1 cellular context compared by ENCODE assay signal in genomic region chr19:10565567-10566407, GRCh38.
TF ChIP-seq lines count a peak whose summit lies in the region.

TSS of gene KRI1 (minus strand) at chr19:10566010. CDS start at chr19:10565999, 11 bp downstream.

TF ChIP-seq in HepG2, 621 proteins besides CTCF, POLR2A, EP300 and RAD21 (continued from another document and continues in another):
- TF ChIP-seq ATF6 (CRISPR knock-in tag; conservative IDR thresholded peaks at IDR 0.05) (peak; percentile 85; the same call in 1 of the 2 replicates), ZNF446 (CRISPR knock-in tag; IDR thresholded peaks at IDR 0.05) (no peak), ZNF607 (CRISPR knock-in tag; IDR thresholded peaks at IDR 0.05; ENCODE audit: borderline replicate concordance) (peak; percentile 97), KAT8 (CRISPR knock-in tag; IDR thresholded peaks at IDR 0.05) (peak; percentile 88), ZNF652 (CRISPR knock-in tag; IDR thresholded peaks at IDR 0.05; ENCODE audit: borderline replicate concordance, low read depth) (0 out of 2 replicates have a peak, but pooled peaks have one; percentile 23), JUND (CRISPR knock-in tag; IDR thresholded peaks at IDR 0.05) (no peak), MEF2D (CRISPR knock-in tag; IDR thresholded peaks at IDR 0.05) (no peak), ZNF790 (CRISPR knock-in tag; IDR thresholded peaks at IDR 0.05; ENCODE audit: borderline replicate concordance) (no peak), SMARCC2 (IDR thresholded peaks at IDR 0.05) (no peak), ZNF280B (CRISPR knock-in tag; IDR thresholded peaks at IDR 0.05; ENCODE audit: borderline replicate concordance) (peak; percentile 95; the same call in 1 of the 2 replicates), HES4 (CRISPR knock-in tag; IDR thresholded peaks at IDR 0.05; ENCODE audit: borderline replicate concordance) (peak; percentile 96; the same call in 1 of the 2 replicates), ZNF414 (CRISPR knock-in tag; IDR thresholded peaks at IDR 0.05) (0 out of 2 replicates have a peak, but pooled peaks have one; percentile 58), ARID5B (CRISPR knock-in tag; IDR thresholded peaks at IDR 0.05) (peak; percentile 43; the same call in 1 of the 2 replicates), JUNB (CRISPR knock-in tag; IDR thresholded peaks at IDR 0.05; ENCODE audit: borderline replicate concordance) (no peak), FLYWCH1 (CRISPR knock-in tag; IDR thresholded peaks at IDR 0.05) (0 out of 2 replicates have a peak, but pooled peaks have one; percentile 79), ZBTB1 (CRISPR knock-in tag; IDR thresholded peaks at IDR 0.05; ENCODE audit: borderline replicate concordance) (no peak), KIAA2018 (CRISPR knock-in tag; IDR thresholded peaks at IDR 0.05; ENCODE audit: borderline replicate concordance) (peak; percentile 84; the same call in 1 of the 2 replicates), HNF4A (CRISPR knock-in tag; IDR thresholded peaks at IDR 0.05) (no peak), ARNT (IDR thresholded peaks at IDR 0.05) (no peak), DNMT3B (CRISPR knock-in tag; conservative IDR thresholded peaks at IDR 0.05) (no peak), SCMH1 (CRISPR knock-in tag; IDR thresholded peaks at IDR 0.05; ENCODE audit: borderline replicate concordance) (no peak), HOXD1 (CRISPR knock-in tag; IDR thresholded peaks at IDR 0.05) (peak; percentile 68; the same call in 1 of the 2 replicates), ZNF44 (CRISPR knock-in tag; IDR thresholded peaks at IDR 0.05) (peak; percentile 48; the same call in 1 of the 2 replicates), U2AF2 (IDR thresholded peaks at IDR 0.05; ENCODE audit: low read depth, low read length) (no peak), ZBTB4 (CRISPR knock-in tag; IDR thresholded peaks at IDR 0.05; ENCODE audit: borderline replicate concordance) (no peak), TRIM24 (CRISPR knock-in tag; IDR thresholded peaks at IDR 0.05) (no peak), PITX1 (CRISPR knock-in tag; IDR thresholded peaks at IDR 0.05) (no peak), LCORL (IDR thresholded peaks at IDR 0.05) (no peak), LCORL (CRISPR knock-in tag; IDR thresholded peaks at IDR 0.05) (peak; percentile 64), THRA (CRISPR knock-in tag; IDR thresholded peaks at IDR 0.05; ENCODE audit: borderline replicate concordance) (peak; percentile 81), ZBTB7A (CRISPR knock-in tag; IDR thresholded peaks at IDR 0.05) (peak; percentile 32; the same call in 1 of the 2 replicates), NFRKB (IDR thresholded peaks at IDR 0.05) (no peak), ATRX (CRISPR knock-in tag; IDR thresholded peaks at IDR 0.05; ENCODE audit: borderline replicate concordance) (no peak), ZNF329 (CRISPR knock-in tag; IDR thresholded peaks at IDR 0.05; ENCODE audit: low read depth) (peak; percentile 87; the same call in 1 of the 2 replicates), ZNF839 (CRISPR knock-in tag; IDR thresholded peaks at IDR 0.05; ENCODE audit: borderline replicate concordance) (0 out of 2 replicates have a peak, but pooled peaks have one; percentile 19), SNRNP70 (IDR thresholded peaks at IDR 0.05; ENCODE audit: low read depth, low read length) (no peak), ZNF17 (CRISPR knock-in tag; IDR thresholded peaks at IDR 0.05) (no peak), TMF1 (CRISPR knock-in tag; IDR thresholded peaks at IDR 0.05; ENCODE audit: low read depth) (peak; percentile 90; the same call in 1 of the 2 replicates), ZBTB42 (CRISPR knock-in tag; IDR thresholded peaks at IDR 0.05) (peak; percentile 80; the same call in 1 of the 2 replicates), PLRG1 (conservative IDR thresholded peaks at IDR 0.05) (no peak), MYNN (CRISPR knock-in tag; IDR thresholded peaks at IDR 0.05; ENCODE audit: low read depth) (peak; percentile 83; the same call in 1 of the 2 replicates), RFXAP (CRISPR knock-in tag; IDR thresholded peaks at IDR 0.05; ENCODE audit: borderline replicate concordance) (peak; percentile 90; the same call in 1 of the 2 replicates), ZNF530 (CRISPR knock-in tag; IDR thresholded peaks at IDR 0.05; ENCODE audit: low read depth) (no peak)
